ENCODE assay signal across 8 cellular contexts in the genomic region with DNA sequence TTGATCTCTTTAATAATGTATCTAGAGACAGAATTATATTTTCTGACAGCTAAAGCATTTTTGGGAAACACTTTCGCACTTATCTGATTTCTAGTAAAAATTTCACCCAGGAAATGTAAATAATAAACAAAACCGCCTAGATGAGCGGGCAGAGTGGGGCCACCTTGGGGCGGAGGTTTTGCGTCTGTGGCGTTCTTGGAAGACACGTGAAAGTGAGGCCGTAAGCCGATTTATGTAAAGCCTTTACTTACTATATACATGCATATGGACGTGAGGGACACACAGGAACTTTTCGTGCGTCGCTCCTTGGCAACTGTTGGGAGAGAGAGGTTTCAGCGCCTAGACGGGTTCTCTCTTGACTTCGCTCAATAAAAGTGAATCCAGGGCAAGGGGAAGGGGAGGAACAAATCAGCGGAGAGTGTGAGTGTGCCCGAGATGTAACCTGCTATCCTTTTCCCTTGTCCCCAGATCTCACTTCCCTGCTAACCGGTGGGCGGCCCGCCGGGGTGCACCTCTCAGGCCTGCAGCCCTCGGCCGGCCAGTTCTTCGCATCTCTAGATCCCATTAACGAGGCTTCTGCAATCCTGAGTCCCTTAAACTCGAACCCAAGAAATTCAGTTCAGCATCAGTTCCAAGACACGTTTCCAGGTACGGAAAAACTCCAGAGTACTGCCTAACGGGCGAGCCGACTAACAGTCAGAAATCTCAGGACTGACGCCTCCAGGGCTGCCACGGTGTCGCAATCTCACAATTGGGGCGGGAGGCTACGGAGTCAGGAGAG. TPM values are rescaled to one million over a fixed set of nuclear protein-coding genes. Genes with fewer than 3 reads are reported as not detected.
DNase-seq lines count a peak whose midpoint lies in the region; ATAC-seq and TF ChIP-seq lines count a peak whose summit lies in the region.

No MANE protein-coding gene starts in this region.

- 23 to 48% methylated on average over 31 to 37 of the region's 37 CpGs for WGBS in body of pancreas, 2 donors

- peak in 2 of 3 donors; percentile 28 to 54 for TF ChIP-seq POLR2A in body of pancreas (IDR thresholded peaks at IDR 0.05)

- peak overlapping the region; percentile 96 to 100 (median 100) for H3K9ac ChIP-seq in BLaER1 treated with 17β-estradiol and CSF1 and Interleukin-3, amounts not matched to agents 10 nM and 100 nM
- peak overlapping the region in 1 of 2 donors; percentile 54 for H3K9ac ChIP-seq in stomach smooth muscle (ENCODE audit: low read length in 2 of 2)

- H3K9me3 ChIP-seq in BLaER1 treated with 17β-estradiol and CSF1 and Interleukin-3, amounts not matched to agents 10 nM and 100 nM (replicated peaks in 1 of 11): peaks cover 0 to 41% (median 13%) of the 10 kb centered on the region in 11 experiments; a peak in 11 of 22 replicates
- no peaks in the 10 kb centered on the region for H3K9me3 ChIP-seq in body of pancreas
- no peaks in the 10 kb centered on the region for H3K9me3 ChIP-seq in stomach smooth muscle (ENCODE audit: control insufficient read depth in 2 of 2, low read length in 2 of 2)

- intact Hi-C loops in body of pancreas (cut with DNase I): loop anchor here (10.0 kb wide), 1 partner anchor 324 kb away; no protein-coding TSS in a partner anchor

- H3K4me2 ChIP-seq in BLaER1 treated with 17β-estradiol and CSF1 and Interleukin-3, amounts not matched to agents 10 nM and 100 nM: peak overlapping the region; percentile 81 to 98 (median 94)

- peaks cover 0 to 86% (median 64%) of the 10 kb centered on the region in 11 experiments; a peak in 17 of 22 replicates for H3K27me3 ChIP-seq in BLaER1 treated with 17β-estradiol and CSF1 and Interleukin-3, amounts not matched to agents 10 nM and 100 nM
- H3K27me3 ChIP-seq in body of pancreas (peaks cover 0 to 7% of the 10 kb centered on the region in 2 donors), stomach smooth muscle (ENCODE audit: control insufficient read depth in 1 of 2, insufficient read depth in 2 of 2, low read length in 2 of 2) (peaks cover 65 to 83% of the 10 kb centered on the region in 2 donors)

- no peak for TF ChIP-seq CTCF in body of pancreas (IDR thresholded peaks at IDR 0.05)

- H4K20me1 ChIP-seq in BLaER1 treated with 17β-estradiol and CSF1 and Interleukin-3, amounts not matched to agents 10 nM and 100 nM: peaks cover 9 to 31% (median 26%) of the 10 kb centered on the region in 11 experiments; a peak in 21 of 22 replicates

- H3K36me3 ChIP-seq in BLaER1 treated with 17β-estradiol and CSF1 and Interleukin-3, amounts not matched to agents 10 nM and 100 nM: peaks cover 47 to 54% (median 53%) of the 10 kb centered on the region in 11 experiments
- H3K36me3 ChIP-seq in body of pancreas (replicated peaks in 1 of 2; ENCODE audit: insufficient read depth in 1 of 2, low read depth in 2 of 2): no peaks in the 10 kb centered on the region
- H3K36me3 ChIP-seq in stomach smooth muscle (ENCODE audit: control insufficient read depth in 2 of 2, insufficient read depth in 2 of 2, low read length in 2 of 2): peaks cover 0 to 3% of the 10 kb centered on the region in 2 donors

- H3K4me3 ChIP-seq in BLaER1 treated with 17β-estradiol and CSF1 and Interleukin-3, amounts not matched to agents 10 nM and 100 nM: peak overlapping the region; percentile 84 to 99 (median 94)
- H3K4me3 ChIP-seq in body of pancreas (peak overlapping the region in 1 of 2 donors; percentile 74), stomach smooth muscle (ENCODE audit: low read length in 2 of 2) (peak overlapping the region; percentile 58 to 75)

- ATAC-seq in body of pancreas: no peak
- ATAC-seq in left lobe of liver: peak; percentile 52
- no peak for ATAC-seq in GM21619 (IDR thresholded peaks at IDR 0.05; ENCODE audit: unreplicated experiment)

- peaks cover 40 to 79% (median 62%) of the 10 kb centered on the region in 10 experiments for H3K4me1 ChIP-seq in BLaER1 treated with 17β-estradiol and CSF1 and Interleukin-3, amounts not matched to agents 10 nM and 100 nM
- H3K4me1 ChIP-seq in body of pancreas (peaks cover 30% of the 10 kb centered on the region), stomach smooth muscle (ENCODE audit: control insufficient read depth, insufficient read depth, low read length) (peaks cover 37% of the 10 kb centered on the region)

- H3K27ac ChIP-seq in BLaER1 treated with 17β-estradiol and CSF1 and Interleukin-3, amounts not matched to agents 10 nM and 100 nM: peak overlapping the region; percentile 97 to 100 (median 99)
- H3K27ac ChIP-seq in body of pancreas: peak overlapping the region in 3 of 4 donors; percentile 34 to 83 (median 76)
- H3K27ac ChIP-seq in stomach smooth muscle (ENCODE audit: low read length): no peak overlapping the region

- peak; percentile 67 to 70 for DNase-seq in Kasumi-1 (lab: John Stamatoyannopoulos, UW)
- DNase-seq in body of pancreas: peak; percentile 45 to 74 (median 52)
- DNase-seq in left lobe of liver (ENCODE audit: low spot score): peak; percentile 87
- DNase-seq in amniotic stem cell (lab: John Stamatoyannopoulos, UW): no peak
- DNase-seq in RPMI8226: no peak

RNA-seq across cellular contexts. Expression of a gene that starts 1.7 kb away (rescaled TPM):
- 1 to 10 TPM; 1.6 to 1.8 TPM for total RNA-seq in body of pancreas
- total RNA-seq in left lobe of liver: 11.0 TPM

Comparison
In these comparisons a context has a peak if more than half of its experiments do, and no peak if none do; other contexts are left out.
1. DNase-seq: peak in Kasumi-1 (2 of 2), body of pancreas (4 of 4) and left lobe of liver (single experiment); none in amniotic stem cell (single experiment) and RPMI8226 (single experiment).